In genomic region chr3:99084825-99085224, GRCh38 we compare ENCODE assay signal across 30 cellular contexts.
DNase-seq lines count a peak whose midpoint lies in the region; ATAC-seq, FAIRE-seq and TF ChIP-seq lines count a peak whose summit lies in the region.
"Had no signal": no experiment of that assay in that cellular context is flagged by ENCODE, and none has a peak within 500 bp of the region (broad histone marks: within the 10 kb centered on the region; RNA-seq: fewer than 3 reads in every experiment).

No MANE protein-coding gene starts in this region.

- POLR2A ChIA-PET in HEK293 (lab: Yijun Ruan, JAX) = no interaction called here
- POLR2A ChIA-PET in naive thymus-derived CD4-positive, alpha-beta T cell (lab: Charles Lee) = no interaction called here

- peaks cover 10% of the 10 kb centered on the region for H3K4me1 ChIP-seq in HEK293 (ENCODE audit: control insufficient read depth, insufficient read depth, low read length)
- H3K4me1 ChIP-seq in astrocyte (ENCODE audit: insufficient read depth, low read length) = no peaks in the 10 kb centered on the region
- no peaks in the 10 kb centered on the region for H3K4me1 ChIP-seq in naive thymus-derived CD4-positive, alpha-beta T cell (ENCODE audit: control insufficient read depth in 2 of 2, insufficient read depth in 2 of 2, low read length in 2 of 2)
- H3K4me1 ChIP-seq: colonic mucosa, Peyer's patch, SJCRH30, suprapubic skin had no signal

- no peak overlapping the region for H3K4me2 ChIP-seq in astrocyte (ENCODE audit: low read length)

- FAIRE-seq in astrocyte (lab: Jason Lieb, UNC) = no peak
- FAIRE-seq: bronchial epithelial cell, GM12878 had no signal

- no peaks in the 10 kb centered on the region for H3K27me3 ChIP-seq in astrocyte (ENCODE audit: insufficient read depth, low read length)
- no peaks in the 10 kb centered on the region for H3K27me3 ChIP-seq in naive thymus-derived CD4-positive, alpha-beta T cell (ENCODE audit: control insufficient read depth in 2 of 2, insufficient read depth in 2 of 2, low read length in 2 of 2)
- H3K27me3 ChIP-seq: colonic mucosa, ovary, Peyer's patch, SJCRH30, suprapubic skin had no signal

- H3K4me3 ChIP-seq in HEK293 (ENCODE audit: low read depth, low read length) (no peak overlapping the region), astrocyte (ENCODE audit: insufficient read depth, low read depth, low read length) (no peak overlapping the region), skeletal muscle cell (ENCODE audit: low read depth, low read length) (no peak overlapping the region)
- no peak overlapping the region for H3K4me3 ChIP-seq in naive thymus-derived CD4-positive, alpha-beta T cell (ENCODE audit: low read length)
- H3K4me3 ChIP-seq: colonic mucosa, GM12878, ovary, Peyer's patch, SJCRH30, suprapubic skin had no signal

- TF ChIP-seq CTCF in HEK293 (tag by site-specific recombination; IDR thresholded peaks at IDR 0.05) (no peak), astrocyte (IDR thresholded peaks at IDR 0.05; ENCODE audit: insufficient read depth, low read depth, low read length) (no peak)

- no peak overlapping the region; the same call in 1 of the 2 replicates for H3K27ac ChIP-seq in HEK293 (ENCODE audit: extremely low read depth, low read depth, low read length)
- no peak overlapping the region for H3K27ac ChIP-seq in astrocyte (ENCODE audit: low read depth, low read length)
- H3K27ac ChIP-seq in naive thymus-derived CD4-positive, alpha-beta T cell (ENCODE audit: low read depth, low read length) = no peak overlapping the region
- H3K27ac ChIP-seq: colonic mucosa, ovary, Peyer's patch, SJCRH30, suprapubic skin had no signal

- peak; percentile 19 for DNase-seq in COLO829 (ENCODE audit: low spot score)
- DNase-seq in astrocyte (ENCODE audit: low read depth) = peak; percentile 3
- DNase-seq in skeletal muscle cell (ENCODE audit: low read depth) = peak; percentile 21
- DNase-seq in NCI-H2196 treated with DMSO at 0.1 percent for 48 hours (lab: John Stamatoyannopoulos, UW; ENCODE audit: unreplicated experiment) = no peak
- DNase-seq in naive thymus-derived CD4-positive, alpha-beta T cell = no peak
- DNase-seq in NCI-H128 (lab: John Stamatoyannopoulos, UW; ENCODE audit: unreplicated experiment) = no peak
- DNase-seq: activated CD8-positive, alpha-beta T cell treated with anti-CD3 and anti-CD28 coated beads, Interleukin-2, amount 10 ng/mL, durations not matched to agents 7 days and 5 days; activated gamma-delta T cell treated with Interleukin-2 at 50 U/mL for 16 hours; CD4-positive, alpha-beta memory T cell; colonic mucosa; DMS 273 treated with DMSO at 0.1 percent for 48 hours; effector memory CD4-positive, alpha-beta T cell; GDM1; HCEC 1CT; left ventricle myocardium superior; natural killer cell; NCI-H1436; NCI-H510A treated with DMSO at 0.1 percent for 48 hours; NK-92 treated with Interleukin-12 subunit alpha and Interleukin-12 subunit beta, amount 100 ng/mL, for 24 hours; ovary; Peyer's patch; SJCRH30; stimulated activated CD4-positive, alpha-beta T cell treated with anti-CD3 and anti-CD28 coated beads, Interleukin-4, amount 100 ng/mL, for 1 hour; T-helper 1 cell had no signal

- H3K27me3 Mint-ChIP-seq in astrocyte (ENCODE audit: low read depth, unreplicated experiment) = no peaks in the 10 kb centered on the region
- H3K27me3 Mint-ChIP-seq in naive thymus-derived CD4-positive, alpha-beta T cell = peaks cover 0 to 11% (median 7%) of the 10 kb centered on the region in 5 donors
- H3K27me3 Mint-ChIP-seq: CD4-positive, alpha-beta memory T cell had no signal

- no peaks in the 10 kb centered on the region for H3K36me3 Mint-ChIP-seq in astrocyte (ENCODE audit: low read depth, unreplicated experiment)
- H3K36me3 Mint-ChIP-seq in naive thymus-derived CD4-positive, alpha-beta T cell = no peaks in the 10 kb centered on the region
- H3K36me3 Mint-ChIP-seq: CD4-positive, alpha-beta memory T cell; mesothelial cell of epicardium; natural killer cell; stimulated activated memory B cell treated with anti-CD40 and anti-IgM and Interleukin-4, amounts not matched to agents 10 μg/mL and 1 μg/mL and 100 μg/mL, for 72 hours had no signal

- no peaks in the 10 kb centered on the region for H3K9me3 Mint-ChIP-seq in astrocyte (ENCODE audit: unreplicated experiment)
- peaks cover 0 to 10% (median 0%) of the 10 kb centered on the region in 11 donors for H3K9me3 Mint-ChIP-seq in naive thymus-derived CD4-positive, alpha-beta T cell
- H3K9me3 Mint-ChIP-seq: mesothelial cell of epicardium had no signal

- no peak overlapping the region for H3K4me3 Mint-ChIP-seq in astrocyte (ENCODE audit: unreplicated experiment)
- H3K4me3 Mint-ChIP-seq in naive thymus-derived CD4-positive, alpha-beta T cell = no peak overlapping the region
- H3K4me3 Mint-ChIP-seq: activated CD8-positive, alpha-beta T cell treated with anti-CD3 and anti-CD28 coated beads, Interleukin-2, amount 10 ng/mL, durations not matched to agents 7 days and 5 days; CD4-positive, alpha-beta memory T cell; mesothelial cell of epicardium; natural killer cell; stimulated activated memory B cell treated with anti-CD40 and anti-IgM and Interleukin-4, amounts not matched to agents 10 μg/mL and 1 μg/mL and 100 μg/mL, for 72 hours had no signal

- no peak for ATAC-seq in naive thymus-derived CD4-positive, alpha-beta T cell
- ATAC-seq: activated CD8-positive, alpha-beta T cell treated with anti-CD3 and anti-CD28 coated beads, Interleukin-2, amount 10 ng/mL, durations not matched to agents 7 days and 5 days; GM12878; left ventricle myocardium superior; natural killer cell; stimulated activated memory B cell treated with anti-CD40 and anti-IgM and Interleukin-4, amounts not matched to agents 10 μg/mL and 1 μg/mL and 100 μg/mL, for 72 hours had no signal

- no peaks in the 10 kb centered on the region for H4K20me1 ChIP-seq in astrocyte (ENCODE audit: insufficient read depth, low read length)

- no peak overlapping the region for H2AFZ ChIP-seq in astrocyte (ENCODE audit: low read depth, low read length)

- H3K36me3 ChIP-seq in HEK293 (ENCODE audit: control insufficient read depth in 2 of 2, insufficient read depth in 1 of 2, low read length in 2 of 2) (no peaks in the 10 kb centered on the region), astrocyte (ENCODE audit: insufficient read depth, low read length) (no peaks in the 10 kb centered on the region)
- no peaks in the 10 kb centered on the region for H3K36me3 ChIP-seq in naive thymus-derived CD4-positive, alpha-beta T cell (ENCODE audit: control insufficient read depth in 2 of 3, insufficient read depth in 3 of 3, low read length in 3 of 3)
- H3K36me3 ChIP-seq: colonic mucosa, ovary, Peyer's patch, SJCRH30, suprapubic skin had no signal

- peaks cover 6% of the 10 kb centered on the region for H3K4me1 Mint-ChIP-seq in astrocyte (ENCODE audit: low read depth, unreplicated experiment)
- no peaks in the 10 kb centered on the region for H3K4me1 Mint-ChIP-seq in naive thymus-derived CD4-positive, alpha-beta T cell
- H3K4me1 Mint-ChIP-seq: CD4-positive, alpha-beta memory T cell; mesothelial cell of epicardium; natural killer cell; stimulated activated memory B cell treated with anti-CD40 and anti-IgM and Interleukin-4, amounts not matched to agents 10 μg/mL and 1 μg/mL and 100 μg/mL, for 72 hours had no signal

- CTCF ChIA-PET in HEK293 (lab: Yijun Ruan, JAX) = interaction anchor here (0.7 kb wide), 1 partner anchor 231 kb away, joined by 3 read pairs; no protein-coding TSS in a partner anchor
- CTCF ChIA-PET in naive thymus-derived CD4-positive, alpha-beta T cell (lab: Charles Lee) = no interaction called here

- no peak overlapping the region for H3K9ac ChIP-seq in astrocyte (ENCODE audit: low read length)

- H3K79me2 ChIP-seq in astrocyte (ENCODE audit: insufficient read depth, low read length) = no peaks in the 10 kb centered on the region

- no peak overlapping the region for H3K27ac Mint-ChIP-seq in astrocyte (ENCODE audit: unreplicated experiment)
- no peak overlapping the region for H3K27ac Mint-ChIP-seq in naive thymus-derived CD4-positive, alpha-beta T cell
- H3K27ac Mint-ChIP-seq: activated CD8-positive, alpha-beta T cell treated with anti-CD3 and anti-CD28 coated beads, Interleukin-2, amount 10 ng/mL, durations not matched to agents 7 days and 5 days; CD4-positive, alpha-beta memory T cell; mesothelial cell of epicardium; natural killer cell; stimulated activated memory B cell treated with anti-CD40 and anti-IgM and Interleukin-4, amounts not matched to agents 10 μg/mL and 1 μg/mL and 100 μg/mL, for 72 hours had no signal

- intact Hi-C loops in naive thymus-derived CD4-positive, alpha-beta T cell (cut with micrococcal nuclease) = no loop called here

- H3K9me3 ChIP-seq in HEK293 (ENCODE audit: control insufficient read depth, insufficient read depth, low read depth, low read length) (no peaks in the 10 kb centered on the region), astrocyte (ENCODE audit: insufficient read depth, low read depth, low read length) (no peaks in the 10 kb centered on the region)
- no peaks in the 10 kb centered on the region for H3K9me3 ChIP-seq in naive thymus-derived CD4-positive, alpha-beta T cell (ENCODE audit: control insufficient read depth in 2 of 3, low read length in 3 of 3)
- H3K9me3 ChIP-seq: colonic mucosa, ovary, Peyer's patch, suprapubic skin had no signal

TF ChIP-seq in HEK293, 187 proteins besides CTCF, POLR2A, EP300 and RAD21 (continues in another document):
- TF ChIP-seq OVOL3 (tag by site-specific recombination; IDR thresholded peaks at IDR 0.05) (peak; percentile 82; the same call in 1 of the 2 replicates), ZNF571 (tag by site-specific recombination; IDR thresholded peaks at IDR 0.05) (no peak), HIC1 (tag by site-specific recombination; IDR thresholded peaks at IDR 0.05) (peak; percentile 53; the same call in 1 of the 2 replicates), ZNF664 (tag by site-specific recombination; IDR thresholded peaks at IDR 0.05) (no peak), ZNF426 (tag by site-specific recombination; IDR thresholded peaks at IDR 0.05) (no peak), ZNF239 (tag by site-specific recombination; IDR thresholded peaks at IDR 0.05) (no peak), OSR2 (tag by site-specific recombination; IDR thresholded peaks at IDR 0.05) (peak; percentile 65; the same call in 1 of the 2 replicates)

Comparison
In these comparisons a context has a peak if more than half of its experiments do, and no peak if none do; other contexts are left out.
1. DNase-seq: peak in COLO829 (single experiment), astrocyte (single experiment) and skeletal muscle cell (single experiment); none in NCI-H2196 treated with DMSO at 0.1 percent for 48 hours (single experiment), naive thymus-derived CD4-positive, alpha-beta T cell (0 of 9) and NCI-H128 (single experiment).